Comparison of ENCODE assay signal across 1 cellular context in genomic region chr20:23412026-23412425, GRCh38.
TF ChIP-seq lines count a peak whose summit lies in the region.

No MANE protein-coding gene starts in this region.

TF ChIP-seq in liver, 16 proteins besides CTCF, POLR2A, EP300 and RAD21 (continued from another document):
- TF ChIP-seq ATF3 (IDR thresholded peaks at IDR 0.05) (no peak), SP1 (IDR thresholded peaks at IDR 0.05) (no peak), GABPA (IDR thresholded peaks at IDR 0.05 in 1 of 2, conservative IDR thresholded peaks at IDR 0.05 in 1 of 2) (no peak), JUND (IDR thresholded peaks at IDR 0.05) (no peak), NR2F2 (IDR thresholded peaks at IDR 0.05) (no peak), HNF4G (IDR thresholded peaks at IDR 0.05) (no peak), YY1 (IDR thresholded peaks at IDR 0.05) (peak; percentile 13), REST (IDR thresholded peaks at IDR 0.05) (no peak), MAX (IDR thresholded peaks at IDR 0.05) (peak; percentile 26), FOXA1 (IDR thresholded peaks at IDR 0.05) (no peak), HNF4A (conservative IDR thresholded peaks at IDR 0.05) (peak in 1 of 2 donors; percentile 20)
